ENCODE assay signal across 16 cellular contexts in genomic region chr15:74158855-74159650, GRCh38. TPM values are rescaled to one million over a fixed set of nuclear protein-coding genes. Genes with fewer than 3 reads are reported as not detected.
A peak's percentile ranks its signal among the peaks of the same experiment; 100 is the strongest.
DNase-seq lines count a peak whose midpoint lies in the region; ATAC-seq, FAIRE-seq and TF ChIP-seq lines count a peak whose summit lies in the region.
"Had no signal": no experiment of that assay in that cellular context is flagged by ENCODE, and none has a peak within 500 bp of the region (broad histone marks: within the 10 kb centered on the region; RNA-seq: fewer than 3 reads in every experiment).

No MANE protein-coding gene starts in this region.

- POLR2A ChIA-PET in activated CD4-positive, alpha-beta T cell treated with anti-CD3 and anti-CD28 coated beads for 36 hours (lab: Charles Lee) = no interaction called here
- POLR2A ChIA-PET in HepG2 (lab: Yijun Ruan, JAX) = no interaction called here

- TF ChIP-seq CTCF in HepG2 (CRISPR knock-in tag; IDR thresholded peaks at IDR 0.05) (no peak), testis (IDR thresholded peaks at IDR 0.05) (no peak), natural killer cell (IDR thresholded peaks at IDR 0.05) (no peak)

- ATAC-seq in activated CD4-positive, alpha-beta T cell treated with anti-CD3 and anti-CD28 coated beads for 36 hours = peak; percentile 70
- ATAC-seq in GM21529 (IDR thresholded peaks at IDR 0.05; ENCODE audit: unreplicated experiment) = peak; percentile 89
- ATAC-seq in HG03354 (IDR thresholded peaks at IDR 0.05; ENCODE audit: poor library complexity, severe bottlenecking, unreplicated experiment) = peak; percentile 80
- ATAC-seq in sciatic nerve = peak; percentile 60
- ATAC-seq in HepG2 = no peak
- ATAC-seq in natural killer cell = no peak
- ATAC-seq: SK-N-SH treated with all-trans-retinoic acid at 6 μM for 48 hours had no signal

- no peaks in the 10 kb centered on the region for H3K4me1 ChIP-seq in HepG2 (ENCODE audit: insufficient read depth, low read length)
- H3K4me1 ChIP-seq in testis = no peaks in the 10 kb centered on the region

- WGBS in HepG2 (ENCODE audit: low lambda C conversion rate) = 2% methylated on average over 5 of the region's 5 CpGs
- WGBS in testis, 2 donors = 80 to 83% methylated on average over 5 of the region's 5 CpGs

- no peak overlapping the region for H3K9ac ChIP-seq in HepG2 (ENCODE audit: insufficient read depth, low read depth, low read length)

- no peak for TF ChIP-seq RAD21 in HepG2 (CRISPR knock-in tag; IDR thresholded peaks at IDR 0.05)

- no peak overlapping the region for H3K4me3 Mint-ChIP-seq in activated CD4-positive, alpha-beta T cell treated with anti-CD3 and anti-CD28 coated beads for 36 hours
- no peak overlapping the region for H3K4me3 Mint-ChIP-seq in natural killer cell
- H3K4me3 Mint-ChIP-seq: activated naive CD4-positive, alpha-beta T cell treated with anti-CD3 and anti-CD28 coated beads, Interleukin-2, amount 50 U/mL, for 24 hours had no signal

- DNase-seq in activated CD4-positive, alpha-beta T cell treated with anti-CD3 and anti-CD28 coated beads for 36 hours = no peak
- DNase-seq in activated CD4-positive, alpha-beta T cell treated with anti-CD3 and anti-CD28 coated beads for 4 hours = no peak
- no peak for DNase-seq in sciatic nerve (ENCODE audit: low spot score)
- no peak for DNase-seq in HepG2 (ENCODE audit: low spot score)
- no peak for DNase-seq in testis
- no peak for DNase-seq in natural killer cell
- DNase-seq: COR-L47, NCI-H82 had no signal

- peaks cover 26% of the 10 kb centered on the region for H3K4me1 Mint-ChIP-seq in activated CD4-positive, alpha-beta T cell treated with anti-CD3 and anti-CD28 coated beads for 36 hours
- H3K4me1 Mint-ChIP-seq in natural killer cell = peaks cover 0 to 4% of the 10 kb centered on the region in 2 donors

- CTCF ChIA-PET in activated CD4-positive, alpha-beta T cell treated with anti-CD3 and anti-CD28 coated beads for 36 hours (lab: Charles Lee) = interaction anchor here (1.0 to 1.8 kb wide), 2 partner anchors 29 to 110 kb away, joined by 3 to 5 read pairs; no protein-coding TSS in a partner anchor
- CTCF ChIA-PET in HepG2 (lab: Yijun Ruan, JAX; ENCODE audit: low intra/inter-chr PET ratio, low total read pairs) = no interaction called here

- H3K27ac ChIP-seq in HepG2 (ENCODE audit: extremely low read length, insufficient read depth, low read length) (no peak overlapping the region), testis (no peak overlapping the region)
- H3K27ac ChIP-seq: 22Rv1 had no signal

- H3K9me3 ChIP-seq in HepG2 (ENCODE audit: low read length) (no peaks in the 10 kb centered on the region), testis (no peaks in the 10 kb centered on the region)
- H3K9me3 ChIP-seq: thoracic aorta had no signal

- in situ Hi-C loops in HepG2 (cut with HindIII; ENCODE audit: extremely low pct_ligation_motif_present, low pct_unique_long_range_greater_than_20kb) = no loop called here

- H3K4me3 ChIP-seq in HepG2 (replicated peaks in 1 of 3; ENCODE audit: insufficient read depth in 1 of 3, low read depth in 2 of 3, low read length in 3 of 3) (no peak overlapping the region), testis (no peak overlapping the region)
- H3K4me3 ChIP-seq: coronary artery, thoracic aorta had no signal

- H2AFZ ChIP-seq in HepG2 (ENCODE audit: low read length) = no peak overlapping the region

- H3K36me3 ChIP-seq in HepG2 (replicated peaks in 1 of 2; ENCODE audit: control insufficient read depth in 1 of 2, insufficient read depth in 2 of 2, low read length in 2 of 2) = no peaks in the 10 kb centered on the region
- no peaks in the 10 kb centered on the region for H3K36me3 ChIP-seq in testis (ENCODE audit: low read depth, missing control alignments)
- H3K36me3 ChIP-seq: thoracic aorta had no signal

- peaks cover 21% of the 10 kb centered on the region for H3K27me3 Mint-ChIP-seq in activated CD4-positive, alpha-beta T cell treated with anti-CD3 and anti-CD28 coated beads for 36 hours
- peaks cover 32 to 42% of the 10 kb centered on the region in 2 donors for H3K27me3 Mint-ChIP-seq in natural killer cell (ENCODE audit: low read depth in 2 of 2)

- H3K27ac Mint-ChIP-seq in activated CD4-positive, alpha-beta T cell treated with anti-CD3 and anti-CD28 coated beads for 36 hours = peak overlapping the region; percentile 56
- H3K27ac Mint-ChIP-seq in natural killer cell = no peak overlapping the region
- H3K27ac Mint-ChIP-seq: activated naive CD4-positive, alpha-beta T cell treated with anti-CD3 and anti-CD28 coated beads, Interleukin-2, amount 50 U/mL, for 24 hours had no signal

- H4K20me1 ChIP-seq in HepG2 (ENCODE audit: insufficient read depth, low read length) = no peaks in the 10 kb centered on the region

- H3K27me3 ChIP-seq in HepG2 (ENCODE audit: control insufficient read depth in 1 of 2, insufficient read depth in 2 of 2, low read length in 2 of 2) (peaks cover 1 to 5% of the 10 kb centered on the region in 2 experiments; a peak in 2 of 5 replicates), testis (no peaks in the 10 kb centered on the region)

- FAIRE-seq in HepG2 (lab: Jason Lieb, UNC) = no peak
- FAIRE-seq: H54 had no signal

- H3K36me3 Mint-ChIP-seq in activated CD4-positive, alpha-beta T cell treated with anti-CD3 and anti-CD28 coated beads for 36 hours (ENCODE audit: low read depth) = no peaks in the 10 kb centered on the region
- H3K36me3 Mint-ChIP-seq in natural killer cell = no peaks in the 10 kb centered on the region
- H3K36me3 Mint-ChIP-seq: activated naive CD4-positive, alpha-beta T cell treated with anti-CD3 and anti-CD28 coated beads, Interleukin-2, amount 50 U/mL, for 24 hours had no signal

- intact Hi-C loops in activated CD4-positive, alpha-beta T cell treated with anti-CD3 and anti-CD28 coated beads for 36 hours (cut with DNase I, micrococcal nuclease) = no loop called here
- intact Hi-C loops in sciatic nerve (cut with DNase I) = no loop called here
- intact Hi-C loops in HepG2 (cut with micrococcal nuclease; ENCODE audit: unreplicated experiment) = loop anchor here (1.0 kb wide), 1 partner anchor 8 kb away; no protein-coding TSS in a partner anchor
- intact Hi-C loops in testis (cut with DNase I; ENCODE audit: low total_unique reads) = no loop called here
- intact Hi-C loops in natural killer cell (cut with micrococcal nuclease) = no loop called here

- H3K79me2 ChIP-seq in HepG2 (ENCODE audit: insufficient read depth, low read length) = no peaks in the 10 kb centered on the region

- no peak for TF ChIP-seq EP300 in HepG2 (IDR thresholded peaks at IDR 0.05; ENCODE audit: low read depth in 2 of 2, low read length in 2 of 2)
- no peak for TF ChIP-seq EP300 in HepG2 (CRISPR knock-in tag; IDR thresholded peaks at IDR 0.05; ENCODE audit: borderline replicate concordance)

- no peak overlapping the region for H3K4me2 ChIP-seq in HepG2 (ENCODE audit: low read depth, low read length)

- TF ChIP-seq POLR2A in HepG2 (IDR thresholded peaks at IDR 0.05; ENCODE audit: insufficient read depth in 1 of 2, low read depth in 2 of 2, low read length in 2 of 2) (no peak), testis (IDR thresholded peaks at IDR 0.05) (no peak)

- no TSS peak for BruUV-seq in HepG2 (replicated peaks; lab: Mats Ljungman, UMichigan)

- H3K9me3 Mint-ChIP-seq in activated CD4-positive, alpha-beta T cell treated with anti-CD3 and anti-CD28 coated beads for 36 hours (ENCODE audit: low read depth) = no peaks in the 10 kb centered on the region
- H3K9me3 Mint-ChIP-seq in natural killer cell = no peaks in the 10 kb centered on the region
- H3K9me3 Mint-ChIP-seq: activated naive CD4-positive, alpha-beta T cell treated with anti-CD3 and anti-CD28 coated beads, Interleukin-2, amount 50 U/mL, for 24 hours had no signal

RNA-seq across cellular contexts. Expression of gene ISLR, which starts 14.5 kb away (rescaled TPM):
- not detected for total RNA-seq in activated CD4-positive, alpha-beta T cell treated with anti-CD3 and anti-CD28 coated beads for 36 hours
- total RNA-seq in sciatic nerve (120 TPM), HepG2 (2016; rRNA removed; fragmentation: Illumina TruSeq; extraction: Trizol) (not detected in 2 replicates), testis (10 to 100 TPM; 24.0 to 39.5 TPM), natural killer cell (not detected)
- not detected in 2 replicates for total RNA-seq in HepG2 (2016; cell fraction: cytosol; rRNA removed; fragmentation: Illumina TruSeq; extraction: Trizol; ENCODE audit: low read depth)
- total RNA-seq in HepG2 (2016; cell fraction: insoluble cytoplasmic fraction; rRNA removed; fragmentation: Illumina TruSeq; extraction: Trizol) = not detected in 2 replicates
- total RNA-seq in HepG2 (2016; cell fraction: membrane; rRNA removed; fragmentation: Illumina TruSeq; extraction: Trizol) = not detected in 2 replicates
- total RNA-seq in HepG2 (2016; cell fraction: nucleus; rRNA removed; fragmentation: Illumina TruSeq; extraction: Trizol) = not detected in 2 replicates
- polyA plus RNA-seq in HepG2 (2011; rRNA removed) (not detected in 2 replicates), testis (ENCODE audit: insufficient read depth, low read depth, low replicate concordance) (73.7 TPM)
- not detected in 2 replicates for polyA plus RNA-seq in HepG2 (2011; cell fraction: cytosol; rRNA removed)
- polyA plus RNA-seq in HepG2 (2011; cell fraction: nucleus; rRNA removed) = not detected in 2 replicates
- polyA plus RNA-seq in HepG2 (2012) = not detected in 2 replicates
- polyA plus RNA-seq in HepG2 (2016; cell fraction: cytosol; fragmentation: Illumina TruSeq; extraction: Trizol; ENCODE audit: low read depth) = not detected in 2 replicates
- not detected in 2 replicates for polyA plus RNA-seq in HepG2 (2016; cell fraction: insoluble cytoplasmic fraction; fragmentation: Illumina TruSeq; extraction: Trizol; ENCODE audit: low read depth)
- not detected in 2 replicates for polyA plus RNA-seq in HepG2 (2016; cell fraction: membrane; fragmentation: Illumina TruSeq; extraction: Trizol; ENCODE audit: low read depth)
- not detected in 2 replicates for polyA plus RNA-seq in HepG2 (2016; cell fraction: nucleus; fragmentation: Illumina TruSeq; extraction: Trizol; ENCODE audit: insufficient read depth, low read depth)
- polyA minus RNA-seq in HepG2 (2011; rRNA and poly(A)+ RNA removed; ENCODE audit: low replicate concordance) = not detected in 2 replicates
- polyA minus RNA-seq in HepG2 (2011; cell fraction: cytosol; rRNA and poly(A)+ RNA removed) = not detected in 2 replicates
- polyA minus RNA-seq in HepG2 (2011; cell fraction: nucleus; rRNA and poly(A)+ RNA removed) = not detected in 2 replicates

RNA-seq across cellular contexts. Expression of gene ISLR2, which starts 28.7 kb away (rescaled TPM):
- under 1 TPM in 1 of 2 experiments, not detected in 1; 0.05 TPM for total RNA-seq in activated CD4-positive, alpha-beta T cell treated with anti-CD3 and anti-CD28 coated beads for 36 hours
- total RNA-seq in sciatic nerve = 1.5 TPM
- total RNA-seq in HepG2 (2016; rRNA removed; fragmentation: Illumina TruSeq; extraction: Trizol) = not detected in 2 replicates
- not detected in 2 replicates for total RNA-seq in HepG2 (2016; cell fraction: cytosol; rRNA removed; fragmentation: Illumina TruSeq; extraction: Trizol; ENCODE audit: low read depth)
- not detected in 2 replicates for total RNA-seq in HepG2 (2016; cell fraction: insoluble cytoplasmic fraction; rRNA removed; fragmentation: Illumina TruSeq; extraction: Trizol)
- total RNA-seq in HepG2 (2016; cell fraction: membrane; rRNA removed; fragmentation: Illumina TruSeq; extraction: Trizol) = not detected in 2 replicates
- not detected in 2 replicates for total RNA-seq in HepG2 (2016; cell fraction: nucleus; rRNA removed; fragmentation: Illumina TruSeq; extraction: Trizol)
- polyA plus RNA-seq in HepG2 (2011; rRNA removed) = not detected in 2 replicates
- not detected in 2 replicates for polyA plus RNA-seq in HepG2 (2011; cell fraction: cytosol; rRNA removed)
- not detected in 2 replicates for polyA plus RNA-seq in HepG2 (2011; cell fraction: nucleus; rRNA removed)
- polyA plus RNA-seq in HepG2 (2012) = not detected in 2 replicates
- not detected in 2 replicates for polyA plus RNA-seq in HepG2 (2016; cell fraction: cytosol; fragmentation: Illumina TruSeq; extraction: Trizol; ENCODE audit: low read depth)
- polyA plus RNA-seq in HepG2 (2016; cell fraction: insoluble cytoplasmic fraction; fragmentation: Illumina TruSeq; extraction: Trizol; ENCODE audit: low read depth) = not detected in 2 replicates
- polyA plus RNA-seq in HepG2 (2016; cell fraction: membrane; fragmentation: Illumina TruSeq; extraction: Trizol; ENCODE audit: low read depth) = not detected in 2 replicates
- not detected in 2 replicates for polyA plus RNA-seq in HepG2 (2016; cell fraction: nucleus; fragmentation: Illumina TruSeq; extraction: Trizol; ENCODE audit: insufficient read depth, low read depth)
- not detected in 2 replicates for polyA minus RNA-seq in HepG2 (2011; rRNA and poly(A)+ RNA removed; ENCODE audit: low replicate concordance)
- polyA minus RNA-seq in HepG2 (2011; cell fraction: cytosol; rRNA and poly(A)+ RNA removed) = not detected in 2 replicates
- not detected in 2 replicates for polyA minus RNA-seq in HepG2 (2011; cell fraction: nucleus; rRNA and poly(A)+ RNA removed)
- 10 to 100 TPM; 12.8 to 17.7 TPM for total RNA-seq in testis
- polyA plus RNA-seq in testis (ENCODE audit: insufficient read depth, low read depth, low replicate concordance) = 26.1 TPM
- total RNA-seq in natural killer cell = not detected
- total RNA-seq: thoracic aorta had no signal

RNA-seq across cellular contexts. Expression of gene STRA6, which starts 43.5 kb away (rescaled TPM):
- not detected for total RNA-seq in activated CD4-positive, alpha-beta T cell treated with anti-CD3 and anti-CD28 coated beads for 36 hours
- 0.76 TPM for total RNA-seq in sciatic nerve
- total RNA-seq in HepG2 (2016; rRNA removed; fragmentation: Illumina TruSeq; extraction: Trizol) = 0.81 and 2.1 TPM in 2 replicates
- total RNA-seq in HepG2 (2016; cell fraction: cytosol; rRNA removed; fragmentation: Illumina TruSeq; extraction: Trizol; ENCODE audit: low read depth) = 0.81 and 1.1 TPM in 2 replicates
- 0.77 and 3.1 TPM in 2 replicates for total RNA-seq in HepG2 (2016; cell fraction: insoluble cytoplasmic fraction; rRNA removed; fragmentation: Illumina TruSeq; extraction: Trizol)
- 0.83 and 1.1 TPM in 2 replicates for total RNA-seq in HepG2 (2016; cell fraction: membrane; rRNA removed; fragmentation: Illumina TruSeq; extraction: Trizol)
- total RNA-seq in HepG2 (2016; cell fraction: nucleus; rRNA removed; fragmentation: Illumina TruSeq; extraction: Trizol) = 2.8 and 4.4 TPM in 2 replicates
- 1.6 TPM in 2 replicates for polyA plus RNA-seq in HepG2 (2011; rRNA removed)
- 0.79 and 1.0 TPM in 2 replicates for polyA plus RNA-seq in HepG2 (2011; cell fraction: cytosol; rRNA removed)
- polyA plus RNA-seq in HepG2 (2011; cell fraction: nucleus; rRNA removed) = 5.5 and 10.9 TPM in 2 replicates
- polyA plus RNA-seq in HepG2 (2012) = 0.88 and 1.1 TPM in 2 replicates
- polyA plus RNA-seq in HepG2 (2016; cell fraction: cytosol; fragmentation: Illumina TruSeq; extraction: Trizol; ENCODE audit: low read depth) = 0.44 and 0.51 TPM in 2 replicates
- polyA plus RNA-seq in HepG2 (2016; cell fraction: insoluble cytoplasmic fraction; fragmentation: Illumina TruSeq; extraction: Trizol; ENCODE audit: low read depth) = 0.60 and 2.1 TPM in 2 replicates
- 0.18 and 0.78 TPM in 2 replicates for polyA plus RNA-seq in HepG2 (2016; cell fraction: membrane; fragmentation: Illumina TruSeq; extraction: Trizol; ENCODE audit: low read depth)
- polyA plus RNA-seq in HepG2 (2016; cell fraction: nucleus; fragmentation: Illumina TruSeq; extraction: Trizol; ENCODE audit: insufficient read depth, low read depth) = 6.0 and 6.9 TPM in 2 replicates
- 2.4 and 2.8 TPM in 2 replicates for polyA minus RNA-seq in HepG2 (2011; rRNA and poly(A)+ RNA removed; ENCODE audit: low replicate concordance)
- polyA minus RNA-seq in HepG2 (2011; cell fraction: cytosol; rRNA and poly(A)+ RNA removed) = 0.59 and 1.4 TPM in 2 replicates
- 2.2 and 4.2 TPM in 2 replicates for polyA minus RNA-seq in HepG2 (2011; cell fraction: nucleus; rRNA and poly(A)+ RNA removed)
- 1 to 10 TPM; 4.1 to 9.3 TPM for total RNA-seq in testis
- 14.1 TPM for polyA plus RNA-seq in testis (ENCODE audit: insufficient read depth, low read depth, low replicate concordance)
- total RNA-seq in natural killer cell = not detected

Comparison
In these comparisons a context has a peak if more than half of its experiments do, and no peak if none do; other contexts are left out.
1. ATAC-seq: peak in activated CD4-positive, alpha-beta T cell treated with anti-CD3 and anti-CD28 coated beads for 36 hours (single experiment), GM21529 (single experiment), HG03354 (single experiment) and sciatic nerve (single experiment); none in HepG2 (single experiment) and natural killer cell (0 of 3).
2. RNA of gene ISLR, which starts 14.5 kb away (total RNA-seq): 120 TPM in sciatic nerve (single experiment) and 24.0 to 39.5 TPM in testis; not detected in activated CD4-positive, alpha-beta T cell treated with anti-CD3 and anti-CD28 coated beads for 36 hours, not detected in HepG2 and not detected in natural killer cell; every median in the first group is over 10 times any median in the second.